10 cellular contexts compared by ENCODE assay signal in genomic region chr5:132828846-132829494, GRCh38. TPM values are rescaled to one million over a fixed set of nuclear protein-coding genes. Genes with fewer than 3 reads are reported as not detected.
DNase-seq lines count a peak whose midpoint lies in the region; ATAC-seq and TF ChIP-seq lines count a peak whose summit lies in the region.
"Had no signal": no experiment of that assay in that cellular context is flagged by ENCODE, and none has a peak within 500 bp of the region (broad histone marks: within the 10 kb centered on the region; RNA-seq: fewer than 3 reads in every experiment).

No MANE protein-coding gene starts in this region.

- intact Hi-C loops in natural killer cell (cut with micrococcal nuclease) = no loop called here

- peaks cover 36 to 52% of the 10 kb centered on the region in 2 donors for H3K27me3 Mint-ChIP-seq in natural killer cell (ENCODE audit: low read depth in 2 of 2)

- peaks cover 5 to 28% (median 14%) of the 10 kb centered on the region in 10 experiments; a peak in 17 of 20 replicates for H3K4me1 ChIP-seq in BLaER1 treated with 17β-estradiol and CSF1 and Interleukin-3, amounts not matched to agents 10 nM and 100 nM

- H4K20me1 ChIP-seq in BLaER1 treated with 17β-estradiol and CSF1 and Interleukin-3, amounts not matched to agents 10 nM and 100 nM = peaks cover 0 to 59% (median 28%) of the 10 kb centered on the region in 11 experiments; a peak in 15 of 22 replicates

- DNase-seq in MG63 = no peak
- no peak for DNase-seq in natural killer cell
- DNase-seq in NCI-H128 (lab: John Stamatoyannopoulos, UW; ENCODE audit: unreplicated experiment) = no peak
- no peak for DNase-seq in HEK293T (ENCODE audit: extremely low spot score)
- DNase-seq in MV-4-11 (lab: John Stamatoyannopoulos, UW) = no peak
- DNase-seq: activated CD4-positive, alpha-beta T cell treated with anti-CD3 and anti-CD28 coated beads, Interleukin-2, amount 50 U/mL, for 1 hour had no signal

- CTCF ChIA-PET in HEK293T (lab: Yijun Ruan, JAX) = interaction anchor here (0.8 to 4.5 kb wide), 8 partner anchors 9 to 100 kb away, joined by 3 to 21 read pairs (median 3); partner anchors contain the start of genes GDF9 and UQCRQ

- ATAC-seq in natural killer cell (no peak), GM18858 (IDR thresholded peaks at IDR 0.05; ENCODE audit: unreplicated experiment) (no peak)

- peak overlapping the region in 8 of 11 experiments; percentile 87 to 97 (median 94); a peak in 13 of 22 replicates for H3K4me2 ChIP-seq in BLaER1 treated with 17β-estradiol and CSF1 and Interleukin-3, amounts not matched to agents 10 nM and 100 nM

- H3K27ac Mint-ChIP-seq in natural killer cell = no peak overlapping the region

- POLR2A ChIA-PET in HEK293T (lab: Yijun Ruan, JAX) = interaction anchor here (0.6 to 4.2 kb wide), 7 partner anchors 8 to 535 kb away, joined by 3 to 29 read pairs (median 3); partner anchors contain the start of genes GDF9, HSPA4, SLC22A4 and UQCRQ

- H3K9me3 ChIP-seq in BLaER1 treated with 17β-estradiol and CSF1 and Interleukin-3, amounts not matched to agents 10 nM and 100 nM (replicated peaks in 1 of 11) = no peaks in the 10 kb centered on the region; a peak in 1 of 22 replicates
- no peaks in the 10 kb centered on the region for H3K9me3 ChIP-seq in MG63

- peak overlapping the region; percentile 79 for H3K4me3 Mint-ChIP-seq in natural killer cell

- no peaks in the 10 kb centered on the region for H3K36me3 Mint-ChIP-seq in natural killer cell

- peak overlapping the region in 5 of 11 experiments; percentile 82 to 93 (median 86); a peak in 5 of 22 replicates for H3K9ac ChIP-seq in BLaER1 treated with 17β-estradiol and CSF1 and Interleukin-3, amounts not matched to agents 10 nM and 100 nM

- no peaks in the 10 kb centered on the region for H3K9me3 Mint-ChIP-seq in natural killer cell

- peaks cover 0 to 42% (median 0%) of the 10 kb centered on the region in 11 experiments; a peak in 9 of 22 replicates for H3K36me3 ChIP-seq in BLaER1 treated with 17β-estradiol and CSF1 and Interleukin-3, amounts not matched to agents 10 nM and 100 nM
- peaks cover 13% of the 10 kb centered on the region for H3K36me3 ChIP-seq in MG63

- TF ChIP-seq CTCF in natural killer cell (IDR thresholded peaks at IDR 0.05) = no peak

- H3K4me3 ChIP-seq in BLaER1 treated with 17β-estradiol and CSF1 and Interleukin-3, amounts not matched to agents 10 nM and 100 nM = peak overlapping the region in 5 of 10 experiments; percentile 72 to 86 (median 82); a peak in 7 of 20 replicates
- H3K4me3 ChIP-seq in MG63 = peak overlapping the region; percentile 51

- peaks cover 59 to 88% (median 82%) of the 10 kb centered on the region in 11 experiments for H3K27me3 ChIP-seq in BLaER1 treated with 17β-estradiol and CSF1 and Interleukin-3, amounts not matched to agents 10 nM and 100 nM
- H3K27me3 ChIP-seq in MG63 = no peaks in the 10 kb centered on the region

- H3K27ac ChIP-seq in BLaER1 treated with 17β-estradiol and CSF1 and Interleukin-3, amounts not matched to agents 10 nM and 100 nM = no peak overlapping the region
- peak overlapping the region; percentile 88 for H3K27ac ChIP-seq in cingulate gyrus (ENCODE audit: low read depth, low read length)
- H3K27ac ChIP-seq: epithelial cell of prostate had no signal

- H3K4me1 Mint-ChIP-seq in natural killer cell = peaks cover 6 to 19% of the 10 kb centered on the region in 2 donors

TF ChIP-seq in HEK293T, 16 proteins besides CTCF, POLR2A, EP300 and RAD21:
- TF ChIP-seq ZNF384 (IDR thresholded peaks at IDR 0.05) = no peak
- no peak for TF ChIP-seq NFRKB (IDR thresholded peaks at IDR 0.05)
- no peak for TF ChIP-seq FOXA1 (IDR thresholded peaks at IDR 0.05)
- TF ChIP-seq L3MBTL2 (conservative IDR thresholded peaks at IDR 0.05) = no peak
- TF ChIP-seq PKNOX1 (IDR thresholded peaks at IDR 0.05) = no peak
- no peak for TF ChIP-seq LEF1 (IDR thresholded peaks at IDR 0.05; ENCODE audit: borderline replicate concordance)
- no peak for TF ChIP-seq HDGF (IDR thresholded peaks at IDR 0.05; ENCODE audit: borderline replicate concordance)
- TF ChIP-seq CTBP1 (IDR thresholded peaks at IDR 0.05; ENCODE audit: borderline replicate concordance) = no peak
- no peak for TF ChIP-seq FOXM1 (IDR thresholded peaks at IDR 0.05; ENCODE audit: borderline replicate concordance)
- no peak for TF ChIP-seq ELF4 (IDR thresholded peaks at IDR 0.05)
TF ChIP-seq in HEK293T: peak in this region for 0.

RNA-seq across cellular contexts. Expression of gene SHROOM1, which starts 1.5 kb away (rescaled TPM):
- 8.6 and 16.4 TPM in 2 replicates for total RNA-seq in MG63 (2014; rRNA removed; shearing (Covaris generic); ENCODE audit: low replicate concordance)
- 1 to 10 TPM in 1 of 3 donors, under 1 TPM in 2; 0.82 to 3.5 (median 0.85) TPM for total RNA-seq in natural killer cell

RNA-seq across cellular contexts. Expression of gene SOWAHA, which starts 15.9 kb away (rescaled TPM):
- not detected in 2 replicates for total RNA-seq in MG63 (2014; rRNA removed; shearing (Covaris generic); ENCODE audit: low replicate concordance)
- total RNA-seq in natural killer cell = not detected

RNA-seq across cellular contexts. Expression of gene GDF9, which starts 37.3 kb away (rescaled TPM):
- total RNA-seq in MG63 (2014; rRNA removed; shearing (Covaris generic); ENCODE audit: low replicate concordance) = 0.15 TPM in 1 of 2 replicates, not detected in the other
- total RNA-seq in natural killer cell = under 1 TPM; 0.53 to 0.78 (median 0.57) TPM

RNA-seq across cellular contexts. Expression of gene UQCRQ, which starts 37.5 kb away (rescaled TPM):
- 388 and 1,689 TPM in 2 replicates for total RNA-seq in MG63 (2014; rRNA removed; shearing (Covaris generic); ENCODE audit: low replicate concordance)
- total RNA-seq in natural killer cell = 100 to 1,000 TPM; 114 to 116 (median 115) TPM

RNA-seq across cellular contexts. Expression of gene LEAP2, which starts 44.5 kb away (rescaled TPM):
- 1.4 TPM in 1 of 2 replicates, not detected in the other for total RNA-seq in MG63 (2014; rRNA removed; shearing (Covaris generic); ENCODE audit: low replicate concordance)
- 1 to 10 TPM in 2 of 3 donors, under 1 TPM in 1; 0.70 to 1.3 (median 1.2) TPM for total RNA-seq in natural killer cell
